In genomic region chr1:45304311-45305081, GRCh38 we compare ENCODE assay signal across 8 cellular contexts. TPM values are rescaled to one million over a fixed set of nuclear protein-coding genes. Genes with fewer than 3 reads are reported as not detected.
A peak's percentile ranks its signal among the peaks of the same experiment; 100 is the strongest.
DNase-seq lines count a peak whose midpoint lies in the region; ATAC-seq and TF ChIP-seq lines count a peak whose summit lies in the region.

No MANE protein-coding gene starts in this region.

- TF ChIP-seq RAD21 in Ishikawa (IDR thresholded peaks at IDR 0.05; ENCODE audit: low read depth), result no peak

- TF ChIP-seq EP300 in Ishikawa (IDR thresholded peaks at IDR 0.05; ENCODE audit: borderline replicate concordance), result no peak

- H3K4me3 ChIP-seq in iPS-11a (ENCODE audit: low read depth, low read length), result peak overlapping the region; percentile 70
- H3K4me3 ChIP-seq in skin epidermis, result peak overlapping the region; percentile 49 to 65 (median 63)

- H3K9me3 Mint-ChIP-seq in activated naive CD4-positive, alpha-beta T cell treated with anti-CD3 and anti-CD28 coated beads, Interleukin-2, amount 50 U/mL, for 72 hours, result no peaks in the 10 kb centered on the region

- peak overlapping the region; percentile 93 to 95 for H3K27ac Mint-ChIP-seq in activated naive CD4-positive, alpha-beta T cell treated with anti-CD3 and anti-CD28 coated beads, Interleukin-2, amount 50 U/mL, for 72 hours

- DNase-seq in NCI-H510A treated with DMSO at 0.1 percent for 48 hours (lab: John Stamatoyannopoulos, UW) (peak; percentile 27), NCI-H510A (lab: John Stamatoyannopoulos, UW) (no peak), activated gamma-delta T cell (lab: John Stamatoyannopoulos, UW) (no peak)
- DNase-seq in activated naive CD4-positive, alpha-beta T cell treated with anti-CD3 and anti-CD28 coated beads, Interleukin-2, amount 50 U/mL, for 72 hours (ENCODE audit: low spot score in 2 of 2), result peak in 1 of 2 donors; percentile 15
- no peak for DNase-seq in activated effector memory CD4-positive, alpha-beta T cell treated with Interleukin-2 at 50 U/mL for 16 hours

- H3K36me3 Mint-ChIP-seq in activated naive CD4-positive, alpha-beta T cell treated with anti-CD3 and anti-CD28 coated beads, Interleukin-2, amount 50 U/mL, for 72 hours, result no peaks in the 10 kb centered on the region

- H3K27ac ChIP-seq in skin epidermis, result peak overlapping the region; percentile 23 to 94 (median 89)

- peak in 1 of 2 donors; percentile 0 for ATAC-seq in activated naive CD4-positive, alpha-beta T cell treated with anti-CD3 and anti-CD28 coated beads, Interleukin-2, amount 50 U/mL, for 72 hours

TF ChIP-seq in Ishikawa, 13 proteins besides CTCF, POLR2A, EP300 and RAD21:
- TF ChIP-seq YY1 (IDR thresholded peaks at IDR 0.05; ENCODE audit: low read depth) (no peak), REST (IDR thresholded peaks at IDR 0.05; ENCODE audit: low read depth) (no peak), FOXM1 (IDR thresholded peaks at IDR 0.05; ENCODE audit: borderline replicate concordance, low read depth) (0 out of 2 replicates have a peak, but pooled peaks have one; percentile 9)
TF ChIP-seq in Ishikawa: peak in this region for 1.

RNA-seq across cellular contexts. Expression of gene HPDL, which starts 22.2 kb away (rescaled TPM):
- total RNA-seq in activated naive CD4-positive, alpha-beta T cell treated with anti-CD3 and anti-CD28 coated beads, Interleukin-2, amount 50 U/mL, for 72 hours, result 10 to 100 TPM in 1 of 2 donors, 1 to 10 TPM in 1; 6.1 to 19.8 TPM

RNA-seq across cellular contexts. Expression of gene TOE1, which starts 35.5 kb away (rescaled TPM):
- 10 to 100 TPM; 30.2 to 34.0 TPM for total RNA-seq in activated naive CD4-positive, alpha-beta T cell treated with anti-CD3 and anti-CD28 coated beads, Interleukin-2, amount 50 U/mL, for 72 hours

RNA-seq across cellular contexts. Expression of gene MUTYH, which starts 35.7 kb away (rescaled TPM):
- 10 to 100 TPM; 32.0 to 40.1 TPM for total RNA-seq in activated naive CD4-positive, alpha-beta T cell treated with anti-CD3 and anti-CD28 coated beads, Interleukin-2, amount 50 U/mL, for 72 hours
